ENCODE assay signal across 1 cellular context in the genomic region with DNA sequence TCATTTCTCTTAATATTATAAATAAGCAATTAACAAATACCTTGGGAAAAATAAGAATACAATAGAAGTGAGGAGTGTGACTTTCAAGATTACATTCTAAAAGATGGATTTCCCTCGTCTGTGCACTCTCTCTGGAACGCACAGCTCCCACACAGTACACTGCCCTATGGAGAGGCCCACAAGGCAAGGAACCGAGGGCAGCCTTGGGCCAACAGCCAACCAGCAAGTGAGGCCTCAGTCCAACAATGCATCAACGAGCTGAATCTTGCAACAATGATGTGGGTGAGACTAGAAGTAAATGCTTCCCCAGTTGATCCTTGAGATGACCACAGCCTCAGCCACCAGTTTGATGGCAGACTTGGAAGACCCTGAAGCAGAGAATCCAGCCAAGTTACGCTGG.
TF ChIP-seq lines count a peak whose summit lies in the region.

No MANE protein-coding gene starts in this region.

TF ChIP-seq in A549, 52 proteins besides CTCF, POLR2A, EP300 and RAD21:
- no peak for TF ChIP-seq EHMT2 (IDR thresholded peaks at IDR 0.05; ENCODE audit: low read depth)
- TF ChIP-seq NPAS2 (CRISPR knock-in tag; IDR thresholded peaks at IDR 0.05; ENCODE audit: borderline replicate concordance): no peak
- no peak for TF ChIP-seq CBX8 (IDR thresholded peaks at IDR 0.05)
- TF ChIP-seq EHF (CRISPR knock-in tag; IDR thresholded peaks at IDR 0.05): no peak
- no peak for TF ChIP-seq NR3C1 (IDR thresholded peaks at IDR 0.05)
- TF ChIP-seq, protein P1, sequence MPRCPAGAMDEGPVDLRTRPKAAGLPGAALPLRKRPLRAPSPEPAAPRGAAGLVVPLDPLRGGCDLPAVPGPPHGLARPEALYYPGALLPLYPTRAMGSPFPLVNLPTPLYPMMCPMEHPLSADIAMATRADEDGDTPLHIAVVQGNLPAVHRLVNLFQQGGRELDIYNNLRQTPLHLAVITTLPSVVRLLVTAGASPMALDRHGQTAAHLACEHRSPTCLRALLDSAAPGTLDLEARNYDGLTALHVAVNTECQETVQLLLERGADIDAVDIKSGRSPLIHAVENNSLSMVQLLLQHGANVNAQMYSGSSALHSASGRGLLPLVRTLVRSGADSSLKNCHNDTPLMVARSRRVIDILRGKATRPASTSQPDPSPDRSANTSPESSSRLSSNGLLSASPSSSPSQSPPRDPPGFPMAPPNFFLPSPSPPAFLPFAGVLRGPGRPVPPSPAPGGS (IDR thresholded peaks at IDR 0.05): no peak
- TF ChIP-seq KDM1A (IDR thresholded peaks at IDR 0.05; ENCODE audit: low read depth): no peak
